26 cellular contexts compared by ENCODE assay signal in the genomic region with DNA sequence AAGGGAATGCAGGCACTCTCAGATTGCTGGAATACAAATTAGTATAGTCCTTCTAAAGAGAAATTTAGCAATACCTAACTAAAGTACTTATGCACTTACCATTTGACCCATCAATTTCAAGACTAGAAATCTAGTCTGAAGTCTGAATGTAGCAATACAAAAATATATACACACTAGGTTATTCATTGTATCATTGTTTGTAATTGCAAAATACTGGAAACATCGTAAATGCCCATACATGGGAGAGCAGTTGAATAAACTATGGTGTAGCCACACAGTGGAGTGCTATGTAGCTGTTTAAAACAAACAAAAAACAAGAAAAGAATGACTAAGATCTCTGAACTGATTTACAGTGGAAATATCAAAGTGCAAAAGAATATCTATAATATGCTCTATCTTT.
A peak's percentile ranks its signal among the peaks of the same experiment; 100 is the strongest.
DNase-seq lines count a peak whose midpoint lies in the region; ATAC-seq, FAIRE-seq and TF ChIP-seq lines count a peak whose summit lies in the region.
"Had no signal": no experiment of that assay in that cellular context is flagged by ENCODE, and none has a peak within 500 bp of the region (broad histone marks: within the 10 kb centered on the region; RNA-seq: fewer than 3 reads in every experiment).

No MANE protein-coding gene starts in this region.

- H3K27me3 Mint-ChIP-seq in MCF 10A (ENCODE audit: insufficient read depth, unreplicated experiment), result peaks cover 22% of the 10 kb centered on the region
- H3K27me3 Mint-ChIP-seq in T-helper 2 cell treated with Interferon-gamma antibody and Interleukin-4, amounts not matched to agents 5 μg/mL and 100 μg/mL, for 36 hours (ENCODE audit: low read depth), result peaks cover 6% of the 10 kb centered on the region

- H3K4me2 ChIP-seq in keratinocyte (ENCODE audit: control insufficient read depth, extremely low read depth, insufficient read depth, low read depth, low read length), result peak overlapping the region; percentile 27

- no peak overlapping the region for H3K4me3 ChIP-seq in breast epithelium
- H3K4me3 ChIP-seq in bronchial epithelial cell (ENCODE audit: low read depth, low read length), result no peak overlapping the region
- H3K4me3 ChIP-seq in keratinocyte (ENCODE audit: control insufficient read depth in 2 of 3, extremely low read depth in 1 of 3, insufficient read depth in 2 of 3, low read depth in 1 of 3, low read length in 3 of 3), result peak overlapping the region in 2 of 3 experiments; percentile 22 to 67
- H3K4me3 ChIP-seq: MG63 had no signal

- H3K36me3 ChIP-seq in breast epithelium, result no peaks in the 10 kb centered on the region
- no peaks in the 10 kb centered on the region for H3K36me3 ChIP-seq in bronchial epithelial cell (ENCODE audit: control insufficient read depth, insufficient read depth, low read length)
- H3K36me3 ChIP-seq in keratinocyte (ENCODE audit: control insufficient read depth in 2 of 2, extremely low read depth in 1 of 2, insufficient read depth in 2 of 2, low read length in 2 of 2), result no peaks in the 10 kb centered on the region
- H3K36me3 ChIP-seq: MG63 had no signal

- H3K9ac ChIP-seq in keratinocyte (ENCODE audit: control insufficient read depth, extremely low read depth, insufficient read depth, low read length), result no peak overlapping the region

- no peaks in the 10 kb centered on the region for H4K20me1 ChIP-seq in keratinocyte (ENCODE audit: control insufficient read depth, extremely low read depth, insufficient read depth, low read length)

- H3K9me3 ChIP-seq in breast epithelium (peaks cover 0 to 9% of the 10 kb centered on the region in 2 donors), keratinocyte (ENCODE audit: control insufficient read depth, low read depth, low read length) (peaks cover 3% of the 10 kb centered on the region)
- H3K9me3 ChIP-seq: MG63 had no signal

- H3K4me3 Mint-ChIP-seq in MCF 10A (ENCODE audit: unreplicated experiment), result no peak overlapping the region
- H3K4me3 Mint-ChIP-seq in T-helper 2 cell treated with Interferon-gamma antibody and Interleukin-4, amounts not matched to agents 5 μg/mL and 100 μg/mL, for 36 hours, result no peak overlapping the region
- H3K4me3 Mint-ChIP-seq: CD8-positive, alpha-beta memory T cell; IgD-negative memory B cell had no signal

- POLR2A ChIA-PET in MCF 10A (lab: Yijun Ruan, JAX), result no interaction called here

- no peaks in the 10 kb centered on the region for H3K9me3 Mint-ChIP-seq in MCF 10A (ENCODE audit: unreplicated experiment)
- H3K9me3 Mint-ChIP-seq in T-helper 2 cell treated with Interferon-gamma antibody and Interleukin-4, amounts not matched to agents 5 μg/mL and 100 μg/mL, for 36 hours, result peaks cover 8% of the 10 kb centered on the region

- H3K27me3 ChIP-seq in breast epithelium, result peaks cover 0 to 21% of the 10 kb centered on the region in 2 donors
- no peaks in the 10 kb centered on the region for H3K27me3 ChIP-seq in bronchial epithelial cell (ENCODE audit: control insufficient read depth, insufficient read depth, low read length)
- no peaks in the 10 kb centered on the region for H3K27me3 ChIP-seq in keratinocyte (ENCODE audit: control insufficient read depth, extremely low read depth, insufficient read depth, low read length)
- H3K27me3 ChIP-seq: MG63 had no signal

- ATAC-seq in HG03045 (IDR thresholded peaks at IDR 0.05; ENCODE audit: unreplicated experiment), result no peak
- ATAC-seq: Right ventricle myocardium inferior had no signal

- no TSS peak for BruUV-seq in MCF 10A (replicated peaks; lab: Mats Ljungman, UMichigan)

- no peak overlapping the region for H3K27ac Mint-ChIP-seq in MCF 10A (ENCODE audit: low read depth, unreplicated experiment)
- no peak overlapping the region for H3K27ac Mint-ChIP-seq in T-helper 2 cell treated with Interferon-gamma antibody and Interleukin-4, amounts not matched to agents 5 μg/mL and 100 μg/mL, for 36 hours
- H3K27ac Mint-ChIP-seq: CD8-positive, alpha-beta memory T cell; IgD-negative memory B cell had no signal

- CTCF ChIA-PET in MCF 10A (lab: Yijun Ruan, JAX), result no interaction called here

- H3K27ac ChIP-seq in breast epithelium (no peak overlapping the region), keratinocyte (ENCODE audit: control insufficient read depth, insufficient read depth, low read length) (no peak overlapping the region)
- H3K27ac ChIP-seq: C4-2B had no signal

- H3K79me2 ChIP-seq in keratinocyte (ENCODE audit: control insufficient read depth, insufficient read depth, low read length), result peaks cover 50% of the 10 kb centered on the region

- FAIRE-seq in bronchial epithelial cell (lab: Jason Lieb, UNC), result no peak
- no peak for FAIRE-seq in keratinocyte (lab: Jason Lieb, UNC)
- FAIRE-seq: D721Med, HTR-8/SVneo, RCC 7860 had no signal

- intact Hi-C loops in MCF 10A (cut with micrococcal nuclease) (no loop called here), breast epithelium (cut with DNase I; ENCODE audit: low total_unique reads) (no loop called here)

- H3K4me1 ChIP-seq in breast epithelium (no peaks in the 10 kb centered on the region), keratinocyte (ENCODE audit: control insufficient read depth, extremely low read depth, insufficient read depth, low read length) (peaks cover 3% of the 10 kb centered on the region)

- TF ChIP-seq POLR2A in breast epithelium (IDR thresholded peaks at IDR 0.05), result no peak

- dilution Hi-C loops in keratinocyte (cut with MboI; ENCODE audit: extremely low pct_ligation_motif_present, low sequenced_read_pairs), result no loop called here

- H3K4me1 Mint-ChIP-seq in MCF 10A (ENCODE audit: insufficient read depth, unreplicated experiment), result no peaks in the 10 kb centered on the region
- H3K4me1 Mint-ChIP-seq in T-helper 2 cell treated with Interferon-gamma antibody and Interleukin-4, amounts not matched to agents 5 μg/mL and 100 μg/mL, for 36 hours (ENCODE audit: low read depth), result peaks cover 6% of the 10 kb centered on the region

- TF ChIP-seq CTCF in MCF 10A (IDR thresholded peaks at IDR 0.05; ENCODE audit: unreplicated experiment), result no peak
- no peak for TF ChIP-seq CTCF in breast epithelium (IDR thresholded peaks at IDR 0.05)
- TF ChIP-seq CTCF in bronchial epithelial cell (IDR thresholded peaks at IDR 0.05; ENCODE audit: insufficient read depth, low read length, severe bottlenecking), result no peak
- no peak for TF ChIP-seq CTCF in keratinocyte (optimal IDR thresholded peaks at IDR 0.05 in 1 of 3, IDR thresholded peaks at IDR 0.05 in 1 of 3, conservative IDR thresholded peaks at IDR 0.05 in 1 of 3; ENCODE audit: extremely low read depth in 1 of 3, insufficient read depth in 2 of 3, low read length in 3 of 3)

- no peak overlapping the region for H2AFZ ChIP-seq in keratinocyte (ENCODE audit: control insufficient read depth, low read length)

- H3K9me1 ChIP-seq in keratinocyte (ENCODE audit: control insufficient read depth, extremely low read depth, insufficient read depth, low read length), result no peaks in the 10 kb centered on the region

- H3K36me3 Mint-ChIP-seq in MCF 10A (ENCODE audit: insufficient read depth, unreplicated experiment), result no peaks in the 10 kb centered on the region
- peaks cover 1% of the 10 kb centered on the region for H3K36me3 Mint-ChIP-seq in T-helper 2 cell treated with Interferon-gamma antibody and Interleukin-4, amounts not matched to agents 5 μg/mL and 100 μg/mL, for 36 hours (ENCODE audit: low read depth)
- H3K36me3 Mint-ChIP-seq: IgD-negative memory B cell had no signal

- peak; percentile 35 for DNase-seq in MCF 10A (ENCODE audit: unreplicated experiment)
- DNase-seq in breast epithelium (ENCODE audit: low spot score in 2 of 2), result no peak
- peak; percentile 36 for DNase-seq in bronchial epithelial cell (ENCODE audit: low read depth)
- no peak for DNase-seq in keratinocyte (ENCODE audit: low read depth, low spot score)
- DNase-seq in islet precursor cell, result no peak
- DNase-seq in T-helper 2 cell treated with Interferon-gamma antibody and Interleukin-4, amounts not matched to agents 5 μg/mL and 100 μg/mL, for 36 hours (ENCODE audit: low spot score), result no peak
- no peak for DNase-seq in activated T-cell treated with anti-CD3 and anti-CD28 coated beads, Interleukin-2, amount 50 U/mL, for 48 hours
- DNase-seq: CD8-positive, alpha-beta memory T cell; DMS53; EL; GF-D8; H7; MG63; NCI-H1417; NCI-H1694 treated with DMSO at 0.1 percent for 48 hours; NCI-H2081 treated with DMSO at 0.1 percent for 48 hours; NCI-H2171 treated with DMSO at 0.1 percent for 48 hours; NCI-H526; SW 1271 had no signal

Comparison
In these comparisons a context has a peak if more than half of its experiments do, and no peak if none do; other contexts are left out.
1. DNase-seq: peak in MCF 10A (single experiment) and bronchial epithelial cell (single experiment); none in breast epithelium (0 of 2), keratinocyte (single experiment), islet precursor cell (single experiment), T-helper 2 cell treated with Interferon-gamma antibody and Interleukin-4, amounts not matched to agents 5 μg/mL and 100 μg/mL, for 36 hours (single experiment) and activated T-cell treated with anti-CD3 and anti-CD28 coated beads, Interleukin-2, amount 50 U/mL, for 48 hours (0 of 2).
2. H3K4me3 ChIP-seq: peak in keratinocyte (2 of 3); none in breast epithelium (0 of 3) and bronchial epithelial cell (single experiment).